ENCODE assay signal across 2 cellular contexts in the genomic region with DNA sequence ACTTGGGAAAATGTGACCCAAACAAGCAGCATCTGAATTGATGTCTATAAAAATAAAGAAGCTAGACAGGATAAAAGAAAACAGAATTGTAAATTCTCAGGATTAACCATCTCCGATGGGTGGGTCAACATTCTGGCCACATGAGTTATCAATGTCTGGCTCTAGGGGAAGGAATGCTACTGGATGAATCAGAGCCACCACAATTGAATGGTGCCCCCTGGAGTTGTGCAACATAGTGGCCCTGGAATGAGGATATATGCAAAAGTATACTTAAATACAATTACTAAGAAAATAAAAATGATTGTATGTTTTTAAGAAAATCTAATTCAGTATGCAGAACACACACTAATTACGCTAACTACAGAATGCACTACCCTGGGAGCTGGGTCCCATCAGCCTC.
TF ChIP-seq lines count a peak whose summit lies in the region.

No MANE protein-coding gene starts in this region.

TF ChIP-seq in IMR-90, 13 proteins besides CTCF, POLR2A, EP300 and RAD21:
- TF ChIP-seq MXI1 (IDR thresholded peaks at IDR 0.05; ENCODE audit: borderline replicate concordance, low read depth, low read length): no peak
- TF ChIP-seq CEBPB (IDR thresholded peaks at IDR 0.05; ENCODE audit: low read depth, low read length): peak; percentile 89

TF ChIP-seq in endothelial cell of umbilical vein, 7 proteins besides CTCF, POLR2A, EP300 and RAD21:
- TF ChIP-seq JUN (IDR thresholded peaks at IDR 0.05; ENCODE audit: borderline replicate concordance, insufficient read depth, insufficient read length, low read depth) (no peak), POLR2AphosphoS5 (IDR thresholded peaks at IDR 0.05; ENCODE audit: insufficient read depth, low read depth, low read length) (no peak), GATA2 (IDR thresholded peaks at IDR 0.05; ENCODE audit: insufficient read depth, insufficient read length, low read depth, low read length) (no peak), FOS (IDR thresholded peaks at IDR 0.05; ENCODE audit: borderline replicate concordance, insufficient read depth, low read length) (no peak), MYC (IDR thresholded peaks at IDR 0.05; ENCODE audit: low read depth, low read length) (no peak), EZH2 (IDR thresholded peaks at IDR 0.05; ENCODE audit: borderline replicate concordance, low read depth, low read length, severe bottlenecking) (no peak)
- TF ChIP-seq, protein P1, sequence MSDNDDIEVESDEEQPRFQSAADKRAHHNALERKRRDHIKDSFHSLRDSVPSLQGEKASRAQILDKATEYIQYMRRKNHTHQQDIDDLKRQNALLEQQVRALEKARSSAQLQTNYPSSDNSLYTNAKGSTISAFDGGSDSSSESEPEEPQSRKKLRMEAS (IDR thresholded peaks at IDR 0.05; ENCODE audit: insufficient read depth, insufficient read length): no peak
TF ChIP-seq in endothelial cell of umbilical vein: peak in this region for 0.
